In genomic region chrX:120559799-120560198, GRCh38 we compare ENCODE assay signal across 8 cellular contexts. TPM values are rescaled to one million over a fixed set of nuclear protein-coding genes. Genes with fewer than 3 reads are reported as not detected.
A peak's percentile ranks its signal among the peaks of the same experiment; 100 is the strongest.
DNase-seq lines count a peak whose midpoint lies in the region; ATAC-seq and TF ChIP-seq lines count a peak whose summit lies in the region.

No MANE protein-coding gene starts in this region.

- H3K4me1 Mint-ChIP-seq in MCF 10A (ENCODE audit: insufficient read depth, unreplicated experiment) = peaks cover 6% of the 10 kb centered on the region

- H3K27me3 Mint-ChIP-seq in MCF 10A (ENCODE audit: insufficient read depth, unreplicated experiment) = peaks cover 13% of the 10 kb centered on the region

- POLR2A ChIA-PET in MCF 10A (lab: Yijun Ruan, JAX) = interaction anchor here (0.5 to 6.7 kb wide), 11 partner anchors 10 to 1323 kb away, joined by 3 to 148 read pairs (median 6); partner anchors contain the start of genes C1GALT1C1, MCTS1 and ZBTB33

- no peak for ATAC-seq in GM21528 (IDR thresholded peaks at IDR 0.05; ENCODE audit: low FRiP score, unreplicated experiment)

- DNase-seq in NCI-H1417 (lab: John Stamatoyannopoulos, UW) (peak in 2 of 3 experiments; percentile 18 to 48), NCI-H1417 treated with DMSO at 0.1 percent for 48 hours (lab: John Stamatoyannopoulos, UW) (no peak), NCI-H2171 (lab: John Stamatoyannopoulos, UW) (peak; percentile 19), MCF 10A (ENCODE audit: unreplicated experiment) (peak; percentile 47), UCSD-AML1 (lab: John Stamatoyannopoulos, UW; ENCODE audit: unreplicated experiment) (no peak), HUDEP-2 (lab: John Stamatoyannopoulos, UW; ENCODE audit: unreplicated experiment in 76 of 76) (no peak)

- no peaks in the 10 kb centered on the region for H3K9me3 Mint-ChIP-seq in MCF 10A (ENCODE audit: unreplicated experiment)

- H3K9me3 ChIP-seq in mononuclear cell (ENCODE audit: low read depth, low read length) = no peaks in the 10 kb centered on the region

- H3K27me3 ChIP-seq in mononuclear cell (ENCODE audit: insufficient read depth, low read length) = no peaks in the 10 kb centered on the region

- peak overlapping the region; percentile 72 for H3K4me3 Mint-ChIP-seq in MCF 10A (ENCODE audit: unreplicated experiment)

- peaks cover 26% of the 10 kb centered on the region for H3K36me3 Mint-ChIP-seq in MCF 10A (ENCODE audit: insufficient read depth, unreplicated experiment)

- H3K4me3 ChIP-seq in mononuclear cell (ENCODE audit: low read length) = peak overlapping the region; percentile 72

- BruUV-seq in MCF 10A (replicated peaks; lab: Mats Ljungman, UMichigan) = no TSS peak

- peaks cover 16% of the 10 kb centered on the region for H3K4me1 ChIP-seq in mononuclear cell (ENCODE audit: insufficient read depth, low read length)

- CTCF ChIA-PET in MCF 10A (lab: Yijun Ruan, JAX) = interaction anchor here (0.6 to 1.3 kb wide), 2 partner anchors 45 to 299 kb away, joined by 3 to 5 read pairs; no protein-coding TSS in a partner anchor

- intact Hi-C loops in MCF 10A (cut with micrococcal nuclease) = loop anchor here (1.0 kb wide), 1 partner anchor 45 kb away; the partner anchor contains the start of gene MCTS1

- H3K27ac Mint-ChIP-seq in MCF 10A (ENCODE audit: low read depth, unreplicated experiment) = peak overlapping the region; percentile 36

- TF ChIP-seq CTCF in MCF 10A (IDR thresholded peaks at IDR 0.05; ENCODE audit: unreplicated experiment) = no peak

RNA-seq across cellular contexts. Expression of gene CUL4B, which starts 1.0 kb away (rescaled TPM):
- total RNA-seq in MCF 10A (2022) (29.5 and 29.6 TPM in 2 replicates), mononuclear cell (26.2 TPM)

RNA-seq across cellular contexts. Expression of gene MCTS1, which starts 44.1 kb away (rescaled TPM):
- 64.9 and 73.7 TPM in 2 replicates for total RNA-seq in MCF 10A (2022)
- 14.6 TPM for total RNA-seq in mononuclear cell

Comparison
In these comparisons a context has a peak if more than half of its experiments do, and no peak if none do; other contexts are left out.
1. DNase-seq: peak in NCI-H1417 (2 of 3), NCI-H2171 (single experiment) and MCF 10A (single experiment); none in NCI-H1417 treated with DMSO at 0.1 percent for 48 hours (single experiment), UCSD-AML1 (single experiment) and HUDEP-2 (0 of 76).